In the genomic region with DNA sequence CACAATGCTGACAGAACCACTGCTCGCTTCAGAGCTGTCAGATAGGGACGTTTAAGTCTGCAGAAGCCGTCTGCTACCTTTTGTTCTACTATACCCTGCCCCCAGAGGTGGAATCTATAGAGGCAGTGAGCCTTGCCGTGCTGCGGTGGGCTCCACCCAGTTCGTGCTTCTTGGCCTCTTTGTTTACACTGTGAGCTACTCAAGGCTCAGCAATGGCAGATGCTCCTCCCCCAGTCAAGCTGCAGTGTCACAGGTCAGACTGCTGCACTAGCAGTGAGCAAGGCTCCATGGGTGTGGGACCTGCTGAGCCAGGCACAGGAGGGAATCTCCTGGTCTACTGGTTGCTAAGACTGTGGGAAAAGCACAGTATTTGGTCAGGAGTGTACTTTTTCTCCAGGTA, we compare ENCODE assay signal across 12 cellular contexts. TPM values are rescaled to one million over a fixed set of nuclear protein-coding genes. Genes with fewer than 3 reads are reported as not detected.
A peak's percentile ranks its signal among the peaks of the same experiment; 100 is the strongest.
DNase-seq lines count a peak whose midpoint lies in the region; ATAC-seq and TF ChIP-seq lines count a peak whose summit lies in the region.
"Had no signal": no experiment of that assay in that cellular context is flagged by ENCODE, and none has a peak within 500 bp of the region (broad histone marks: within the 10 kb centered on the region; RNA-seq: fewer than 3 reads in every experiment).

No MANE protein-coding gene starts in this region.

- peaks cover 0 to 10% (median 6%) of the 10 kb centered on the region in 5 donors for H3K27me3 Mint-ChIP-seq in naive thymus-derived CD8-positive, alpha-beta T cell
- no peaks in the 10 kb centered on the region for H3K27me3 Mint-ChIP-seq in activated CD8-positive, alpha-beta T cell treated with anti-CD3 and anti-CD28 coated beads, Interleukin-2, amount 10 ng/mL, durations not matched to agents 7 days and 5 days (ENCODE audit: low read depth)

- H3K4me3 ChIP-seq in HEK293 (ENCODE audit: low read depth, low read length) (no peak overlapping the region), choroid plexus epithelial cell (ENCODE audit: low read depth, low read length) (no peak overlapping the region), neuronal stem cell (ENCODE audit: low read length in 2 of 2) (peak overlapping the region in 1 of 2 donors; percentile 29)
- H3K4me3 ChIP-seq: lung, sigmoid colon had no signal

- CTCF ChIA-PET in HEK293 (lab: Yijun Ruan, JAX): interaction anchor here (1.1 to 1.5 kb wide), 3 partner anchors 8 to 44 kb away, joined by 3 to 4 read pairs (median 3); no protein-coding TSS in a partner anchor
- CTCF ChIA-PET in activated CD8-positive, alpha-beta T cell treated with anti-CD3 and anti-CD28 coated beads, Interleukin-2, amount 10 ng/mL, durations not matched to agents 7 days and 5 days (lab: Charles Lee): no interaction called here

- H3K4ac ChIP-seq in neuronal stem cell (ENCODE audit: low read length): no peak overlapping the region

- H2AK5ac ChIP-seq in neuronal stem cell (ENCODE audit: low read depth, low read length): no peak overlapping the region

- H2BK120ac ChIP-seq in neuronal stem cell (ENCODE audit: low read depth, low read length): no peak overlapping the region

- peaks cover 0 to 21% (median 21%) of the 10 kb centered on the region in 3 donors for H3K36me3 Mint-ChIP-seq in naive thymus-derived CD8-positive, alpha-beta T cell
- H3K36me3 Mint-ChIP-seq in activated CD8-positive, alpha-beta T cell treated with anti-CD3 and anti-CD28 coated beads, Interleukin-2, amount 10 ng/mL, durations not matched to agents 7 days and 5 days (ENCODE audit: low read depth): no peaks in the 10 kb centered on the region

- H3K4me1 Mint-ChIP-seq in naive thymus-derived CD8-positive, alpha-beta T cell: no peaks in the 10 kb centered on the region
- H3K4me1 Mint-ChIP-seq in activated CD8-positive, alpha-beta T cell treated with anti-CD3 and anti-CD28 coated beads, Interleukin-2, amount 10 ng/mL, durations not matched to agents 7 days and 5 days (ENCODE audit: low read depth): no peaks in the 10 kb centered on the region
- H3K4me1 Mint-ChIP-seq: activated B cell treated with CpG ODN at 0.5 μM for 24 hours; activated naive CD4-positive, alpha-beta T cell treated with anti-CD3 and anti-CD28 coated beads, Interleukin-2, amount 50 U/mL, for 24 hours had no signal

- WGBS in neuronal stem cell (ENCODE audit: extremely low coverage in 2 of 2, insufficient read length in 2 of 2, insufficient replicate concordance in 1 of 2), 2 donors: no CpG with 5 or more reads among the region's 6 CpGs

- peak overlapping the region; percentile 87 for H2AFZ ChIP-seq in neuronal stem cell (ENCODE audit: low read length)

- no peak overlapping the region for H2BK12ac ChIP-seq in neuronal stem cell (ENCODE audit: low read length)

- no peak overlapping the region for H3K9ac ChIP-seq in neuronal stem cell (ENCODE audit: low read depth, low read length, poor library complexity)

- POLR2A ChIA-PET in HEK293 (lab: Yijun Ruan, JAX): interaction anchor here (0.8 to 1.1 kb wide), 2 partner anchors 9 to 214 kb away, joined by 3 read pairs; no protein-coding TSS in a partner anchor
- POLR2A ChIA-PET in naive thymus-derived CD8-positive, alpha-beta T cell (lab: Charles Lee): no interaction called here
- POLR2A ChIA-PET in activated CD8-positive, alpha-beta T cell treated with anti-CD3 and anti-CD28 coated beads, Interleukin-2, amount 10 ng/mL, durations not matched to agents 7 days and 5 days (lab: Charles Lee): no interaction called here

- no peak overlapping the region; the same call in 1 of the 2 replicates for H3K27ac ChIP-seq in HEK293 (ENCODE audit: extremely low read depth, low read depth, low read length)
- H3K27ac ChIP-seq in neuronal stem cell (replicated peaks; ENCODE audit: low read length): no peak overlapping the region
- H3K27ac ChIP-seq: sigmoid colon had no signal

- TF ChIP-seq CTCF in HEK293 (tag by site-specific recombination; IDR thresholded peaks at IDR 0.05) (0 out of 2 replicates have a peak, but pooled peaks have one; percentile 46), choroid plexus epithelial cell (conservative IDR thresholded peaks at IDR 0.05; ENCODE audit: low read depth, low read length) (no peak)

- H3K14ac ChIP-seq in neuronal stem cell (ENCODE audit: low read length): no peak overlapping the region

- peaks cover 7% of the 10 kb centered on the region for H3K4me1 ChIP-seq in HEK293 (ENCODE audit: control insufficient read depth, insufficient read depth, low read length)
- peaks cover 15 to 19% of the 10 kb centered on the region in 2 donors for H3K4me1 ChIP-seq in neuronal stem cell (ENCODE audit: control insufficient read depth in 2 of 2, insufficient read depth in 1 of 2, low read depth in 1 of 2, low read length in 2 of 2)

- H3K27me3 ChIP-seq in neuronal stem cell (ENCODE audit: control insufficient read depth in 3 of 3, insufficient read depth in 3 of 3, low read depth in 1 of 3, low read length in 3 of 3): no peaks in the 10 kb centered on the region
- H3K27me3 ChIP-seq: sigmoid colon had no signal

- DNase-seq in NCI-H510A treated with DMSO at 0.1 percent for 48 hours (lab: John Stamatoyannopoulos, UW): peak; percentile 91
- DNase-seq in choroid plexus epithelial cell (ENCODE audit: low read depth): peak; percentile 63
- peak; percentile 53 for DNase-seq in neuronal stem cell (ENCODE audit: low spot score)
- DNase-seq in activated effector memory CD4-positive, alpha-beta T cell treated with Interleukin-2 at 50 U/mL for 16 hours: no peak
- DNase-seq in naive thymus-derived CD8-positive, alpha-beta T cell: no peak
- no peak for DNase-seq in activated CD8-positive, alpha-beta T cell treated with anti-CD3 and anti-CD28 coated beads, Interleukin-2, amount 10 ng/mL, durations not matched to agents 7 days and 5 days
- DNase-seq: activated B cell treated with CpG ODN at 0.5 μM for 24 hours, sigmoid colon had no signal

- H3K23ac ChIP-seq in neuronal stem cell (ENCODE audit: low read depth, low read length, poor library complexity): no peak overlapping the region

- peaks cover 0 to 30% (median 22%) of the 10 kb centered on the region in 9 donors for H3K9me3 Mint-ChIP-seq in naive thymus-derived CD8-positive, alpha-beta T cell
- H3K9me3 Mint-ChIP-seq in activated CD8-positive, alpha-beta T cell treated with anti-CD3 and anti-CD28 coated beads, Interleukin-2, amount 10 ng/mL, durations not matched to agents 7 days and 5 days (ENCODE audit: insufficient read depth): no peaks in the 10 kb centered on the region

- no peak for ATAC-seq in GM18873 (IDR thresholded peaks at IDR 0.05; ENCODE audit: low FRiP score, unreplicated experiment)
- ATAC-seq in naive thymus-derived CD8-positive, alpha-beta T cell: no peak
- no peak for ATAC-seq in activated CD8-positive, alpha-beta T cell treated with anti-CD3 and anti-CD28 coated beads, Interleukin-2, amount 10 ng/mL, durations not matched to agents 7 days and 5 days

- no peak overlapping the region for H3K27ac Mint-ChIP-seq in naive thymus-derived CD8-positive, alpha-beta T cell
- no peak overlapping the region for H3K27ac Mint-ChIP-seq in activated CD8-positive, alpha-beta T cell treated with anti-CD3 and anti-CD28 coated beads, Interleukin-2, amount 10 ng/mL, durations not matched to agents 7 days and 5 days
- H3K27ac Mint-ChIP-seq: activated B cell treated with CpG ODN at 0.5 μM for 24 hours; activated naive CD4-positive, alpha-beta T cell treated with anti-CD3 and anti-CD28 coated beads, Interleukin-2, amount 50 U/mL, for 24 hours had no signal

- H2BK5ac ChIP-seq in neuronal stem cell (ENCODE audit: low read length): no peak overlapping the region

- H4K8ac ChIP-seq in neuronal stem cell (ENCODE audit: low read depth, low read length): no peak overlapping the region

- H3K36me3 ChIP-seq in HEK293 (ENCODE audit: control insufficient read depth in 2 of 2, insufficient read depth in 1 of 2, low read length in 2 of 2) (no peaks in the 10 kb centered on the region), neuronal stem cell (replicated peaks in 1 of 2; ENCODE audit: control insufficient read depth in 2 of 2, insufficient read depth in 2 of 2, low read length in 2 of 2) (no peaks in the 10 kb centered on the region)
- H3K36me3 ChIP-seq: sigmoid colon had no signal

- no peak overlapping the region for H3K4me2 ChIP-seq in neuronal stem cell (ENCODE audit: insufficient read depth, low read length, poor library complexity, severe bottlenecking)

- no peak overlapping the region for H2BK15ac ChIP-seq in neuronal stem cell (ENCODE audit: low read length)

- H3K18ac ChIP-seq in neuronal stem cell (ENCODE audit: low read length): peak overlapping the region; percentile 28

- no peaks in the 10 kb centered on the region for H3K79me1 ChIP-seq in neuronal stem cell (ENCODE audit: low read depth, low read length)

- no peak overlapping the region for H3K4me3 Mint-ChIP-seq in naive thymus-derived CD8-positive, alpha-beta T cell
- no peak overlapping the region for H3K4me3 Mint-ChIP-seq in activated CD8-positive, alpha-beta T cell treated with anti-CD3 and anti-CD28 coated beads, Interleukin-2, amount 10 ng/mL, durations not matched to agents 7 days and 5 days
- H3K4me3 Mint-ChIP-seq: activated B cell treated with CpG ODN at 0.5 μM for 24 hours; activated naive CD4-positive, alpha-beta T cell treated with anti-CD3 and anti-CD28 coated beads, Interleukin-2, amount 50 U/mL, for 24 hours had no signal

- no peak overlapping the region for H4K91ac ChIP-seq in neuronal stem cell (ENCODE audit: low read depth, low read length, poor library complexity)

- H3K9me3 ChIP-seq in HEK293 (ENCODE audit: control insufficient read depth, insufficient read depth, low read depth, low read length) (no peaks in the 10 kb centered on the region), neuronal stem cell (replicated peaks in 1 of 2; ENCODE audit: control insufficient read depth in 2 of 2, insufficient read depth in 1 of 2, low read depth in 1 of 2, low read length in 2 of 2) (no peaks in the 10 kb centered on the region)
- H3K9me3 ChIP-seq: sigmoid colon had no signal

TF ChIP-seq in HEK293, 187 proteins besides CTCF, POLR2A, EP300 and RAD21 (continues in another document):
- peak; percentile 34; the same call in 1 of the 2 replicates for TF ChIP-seq GLIS1 (tag by site-specific recombination; IDR thresholded peaks at IDR 0.05)
- TF ChIP-seq ZFP69B (tag by site-specific recombination; IDR thresholded peaks at IDR 0.05): peak; percentile 90
- TF ChIP-seq YY1 (tag by site-specific recombination; IDR thresholded peaks at IDR 0.05): no peak

RNA-seq across cellular contexts. Expression of a gene that starts 47.1 kb away (rescaled TPM):
- polyA plus RNA-seq in neuronal stem cell (2013, experiment 1 of 2): 5.6 TPM
- polyA plus RNA-seq in neuronal stem cell (2013, experiment 2 of 2): 5.6 TPM
- 1 to 10 TPM; 3.3 to 3.8 TPM for total RNA-seq in naive thymus-derived CD8-positive, alpha-beta T cell
- polyA plus RNA-seq in naive thymus-derived CD8-positive, alpha-beta T cell: 1 to 10 TPM; 1.6 to 2.4 (median 1.8) TPM
- total RNA-seq in activated CD8-positive, alpha-beta T cell treated with anti-CD3 and anti-CD28 coated beads, Interleukin-2, amount 10 ng/mL, durations not matched to agents 7 days and 5 days: 1 to 10 TPM; 1.3 TPM

RNA-seq across cellular contexts. Expression of a gene that starts 47.1 kb away (rescaled TPM):
- polyA plus RNA-seq in neuronal stem cell (2013, experiment 1 of 2): 33.1 TPM
- polyA plus RNA-seq in neuronal stem cell (2013, experiment 2 of 2): 34.4 TPM
- total RNA-seq in naive thymus-derived CD8-positive, alpha-beta T cell: 10 to 100 TPM; 29.7 to 36.4 TPM
- polyA plus RNA-seq in naive thymus-derived CD8-positive, alpha-beta T cell: 10 to 100 TPM; 10.6 to 16.6 (median 13.9) TPM
- 10 to 100 TPM; 12.3 to 13.2 TPM for total RNA-seq in activated CD8-positive, alpha-beta T cell treated with anti-CD3 and anti-CD28 coated beads, Interleukin-2, amount 10 ng/mL, durations not matched to agents 7 days and 5 days

Comparison
In these comparisons a context has a peak if more than half of its experiments do, and no peak if none do; other contexts are left out.
1. DNase-seq: peak in NCI-H510A treated with DMSO at 0.1 percent for 48 hours (single experiment), choroid plexus epithelial cell (single experiment) and neuronal stem cell (single experiment); none in activated effector memory CD4-positive, alpha-beta T cell treated with Interleukin-2 at 50 U/mL for 16 hours (single experiment), naive thymus-derived CD8-positive, alpha-beta T cell (0 of 10) and activated CD8-positive, alpha-beta T cell treated with anti-CD3 and anti-CD28 coated beads, Interleukin-2, amount 10 ng/mL, durations not matched to agents 7 days and 5 days (single experiment).